In the genomic region with DNA sequence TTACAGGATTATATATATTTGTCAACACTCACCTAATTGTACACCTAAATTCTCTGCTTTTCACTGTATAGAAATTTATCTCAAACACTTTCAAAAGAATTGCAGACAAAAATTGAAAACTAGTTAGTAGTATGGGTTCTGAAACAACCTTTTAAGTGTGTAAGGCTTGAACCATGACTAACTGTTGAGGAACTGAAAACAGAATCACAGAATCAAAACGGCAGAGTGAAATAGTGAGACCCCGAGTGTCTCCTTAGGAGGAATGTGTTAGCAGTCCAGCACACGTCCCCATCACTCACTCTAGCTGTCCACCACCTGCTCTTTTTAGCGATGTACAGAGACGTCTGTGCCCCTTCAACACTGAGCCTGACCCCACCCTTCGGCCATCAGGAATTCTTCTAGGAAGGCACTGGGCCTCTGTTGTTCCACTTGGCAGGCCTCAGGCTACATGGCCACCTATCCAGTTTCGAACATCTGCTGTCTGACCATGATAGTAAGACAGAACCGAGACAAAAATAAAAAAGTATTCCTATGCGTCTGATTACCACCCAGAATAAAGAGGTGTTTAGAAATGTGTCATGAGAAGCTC, we compare ENCODE assay signal across 13 cellular contexts.
A peak's percentile ranks its signal among the peaks of the same experiment; 100 is the strongest.
DNase-seq lines count a peak whose midpoint lies in the region; TF ChIP-seq lines count a peak whose summit lies in the region.
"Had no signal": no experiment of that assay in that cellular context is flagged by ENCODE, and none has a peak within 500 bp of the region (broad histone marks: within the 10 kb centered on the region; RNA-seq: fewer than 3 reads in every experiment).

No MANE protein-coding gene starts in this region.

- H3K4me3 ChIP-seq in GM12865 (ENCODE audit: low read depth, low read length), result no peak overlapping the region
- H3K4me3 ChIP-seq in skeletal muscle cell (ENCODE audit: low read depth, low read length), result no peak overlapping the region

- TF ChIP-seq CTCF in GM12865 (IDR thresholded peaks at IDR 0.05; ENCODE audit: insufficient read depth, low read depth, low read length, missing control alignments), result no peak

- DNase-seq in GM12865 (ENCODE audit: low read depth) (peak; percentile 41), LHCN-M2 (ENCODE audit: low read depth) (peak; percentile 53), cerebellar cortex (ENCODE audit: low spot score) (peak; percentile 2), skeletal muscle cell (ENCODE audit: low read depth) (peak; percentile 56), AG08396 (ENCODE audit: low spot score) (no peak), iPS-NIHi11 (ENCODE audit: low spot score) (no peak), CD1c-positive myeloid dendritic cell (ENCODE audit: extremely low spot score) (no peak)
- DNase-seq in stimulated activated CD4-positive, alpha-beta T cell treated with anti-CD3 and anti-CD28 coated beads, Interleukin-4, amount 100 ng/mL, for 1 hour, result no peak
- DNase-seq: Calu3; CD8-positive, alpha-beta T cell; DMS79 treated with DMSO at 0.1 percent for 48 hours; H9; KBM-7 had no signal

Comparison
In these comparisons a context has a peak if more than half of its experiments do, and no peak if none do; other contexts are left out.
1. DNase-seq: peak in GM12865 (single experiment), LHCN-M2 (single experiment), cerebellar cortex (single experiment) and skeletal muscle cell (single experiment); none in AG08396 (single experiment), iPS-NIHi11 (single experiment), stimulated activated CD4-positive, alpha-beta T cell treated with anti-CD3 and anti-CD28 coated beads, Interleukin-4, amount 100 ng/mL, for 1 hour (single experiment) and CD1c-positive myeloid dendritic cell (single experiment).